In the genomic region with DNA sequence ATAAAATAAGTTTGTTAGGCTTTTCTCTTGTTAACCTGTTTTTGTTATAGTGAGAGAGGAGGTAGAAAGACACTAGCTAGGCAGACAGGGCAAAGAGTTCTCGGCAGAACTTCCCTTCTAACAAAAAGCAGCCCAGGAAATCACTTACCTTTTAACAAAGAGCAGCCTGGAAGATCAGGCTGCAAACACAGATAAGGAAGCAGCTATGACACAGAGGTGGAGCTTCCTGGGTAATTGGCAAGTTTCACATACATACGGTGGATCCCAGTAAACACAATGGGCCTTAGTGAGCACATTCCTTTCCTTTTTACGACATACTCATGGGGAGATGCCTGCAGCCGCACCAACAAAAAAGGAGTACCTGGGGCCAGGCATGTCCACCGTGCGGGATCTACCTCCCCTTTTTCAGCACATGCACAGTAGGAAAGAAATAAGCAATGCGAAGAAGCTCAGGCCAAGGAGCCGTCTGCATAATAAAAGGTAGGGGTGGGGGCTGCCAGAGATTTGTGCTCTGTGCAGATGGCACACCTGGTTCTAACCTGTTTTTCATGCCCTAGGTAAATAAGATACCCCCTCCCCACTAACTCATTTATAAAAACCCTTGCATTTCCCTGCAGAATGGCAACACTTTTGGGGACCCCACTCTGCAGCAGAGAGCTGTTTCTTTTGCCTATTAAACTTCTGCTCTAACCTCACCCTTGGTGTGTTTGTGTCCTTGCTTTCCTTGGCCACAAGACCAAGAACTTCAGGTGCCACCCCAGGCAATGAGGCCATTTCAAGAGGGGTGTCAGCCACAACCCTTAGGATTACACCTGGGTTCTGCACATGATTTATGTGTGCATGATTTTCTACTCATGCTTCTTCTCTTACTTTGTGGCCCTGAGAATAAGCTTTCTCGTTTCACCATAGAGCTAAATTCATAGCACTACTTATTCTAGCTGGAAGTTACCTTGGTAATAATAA, we compare ENCODE assay signal across 13 cellular contexts. TPM values are rescaled to one million over a fixed set of nuclear protein-coding genes. Genes with fewer than 3 reads are reported as not detected.
DNase-seq lines count a peak whose midpoint lies in the region; ATAC-seq, FAIRE-seq and TF ChIP-seq lines count a peak whose summit lies in the region.
"Had no signal": no experiment of that assay in that cellular context is flagged by ENCODE, and none has a peak within 500 bp of the region (broad histone marks: within the 10 kb centered on the region; RNA-seq: fewer than 3 reads in every experiment).

No MANE protein-coding gene starts in this region.

- H3K36me3 Mint-ChIP-seq in MCF 10A (ENCODE audit: insufficient read depth, unreplicated experiment), result peaks cover 6% of the 10 kb centered on the region

- H3K27ac Mint-ChIP-seq in MCF 10A (ENCODE audit: low read depth, unreplicated experiment), result peak overlapping the region; percentile 90
- H3K27ac Mint-ChIP-seq: activated T-helper 1 cell treated with anti-CD3 and anti-CD28 coated beads, Interleukin-12 subunit alpha, Interleukin-12 subunit beta, Interleukin-2, Interleukin-4 antibody, amounts not matched to agents 30 ng/mL and 10 ng/mL and 1 ng/mL, durations not matched to agents 14 hours and 24 hours and 36 hours had no signal

- DNase-seq in 8988T (peak; percentile 11), HuH-7.5 (ENCODE audit: low spot score) (peak; percentile 53), MCF 10A (ENCODE audit: unreplicated experiment) (peak; percentile 40), keratinocyte (ENCODE audit: low read depth, low spot score) (peak; percentile 79), GM03348 (ENCODE audit: low spot score) (no peak), posterior cingulate gyrus (no peak)
- DNase-seq: dorsolateral prefrontal cortex, NCI-H187 had no signal

- H3K27ac ChIP-seq in keratinocyte (ENCODE audit: control insufficient read depth, insufficient read depth, low read length) (peak overlapping the region; percentile 82), gastroesophageal sphincter (no peak overlapping the region)
- H3K27ac ChIP-seq: dorsolateral prefrontal cortex had no signal

- H2AFZ ChIP-seq in keratinocyte (ENCODE audit: control insufficient read depth, low read length), result peak overlapping the region; percentile 86

- POLR2A ChIA-PET in MCF 10A (lab: Yijun Ruan, JAX), result interaction anchor here (0.7 to 1.6 kb wide), 9 partner anchors 8 to 227 kb away, joined by 3 to 14 read pairs (median 4); a partner anchor contains a TSS

- 49 to 52% methylated on average over 3 to 9 of the region's 9 CpGs for WGBS in gastroesophageal sphincter (ENCODE audit: low coverage in 1 of 2), 2 donors

- intact Hi-C loops in MCF 10A (cut with micrococcal nuclease), result no loop called here
- intact Hi-C loops in posterior cingulate gyrus (cut with DNase I), result no loop called here

- BruUV-seq in MCF 10A (replicated peaks; lab: Mats Ljungman, UMichigan), result no TSS peak

- peak; percentile 99 for FAIRE-seq in keratinocyte (lab: Jason Lieb, UNC)
- FAIRE-seq: A204.1 had no signal

- TF ChIP-seq POLR2A in gastroesophageal sphincter (IDR thresholded peaks at IDR 0.05), result no peak

- H3K9me3 ChIP-seq in keratinocyte (ENCODE audit: control insufficient read depth, low read depth, low read length) (no peaks in the 10 kb centered on the region), gastroesophageal sphincter (no peaks in the 10 kb centered on the region)

- no peaks in the 10 kb centered on the region for H3K79me2 ChIP-seq in keratinocyte (ENCODE audit: control insufficient read depth, insufficient read depth, low read length)

- peak overlapping the region; percentile 62 for H3K9ac ChIP-seq in keratinocyte (ENCODE audit: control insufficient read depth, extremely low read depth, insufficient read depth, low read length)

- no peaks in the 10 kb centered on the region for H4K20me1 ChIP-seq in keratinocyte (ENCODE audit: control insufficient read depth, extremely low read depth, insufficient read depth, low read length)

- no peak for TF ChIP-seq EP300 in gastroesophageal sphincter (IDR thresholded peaks at IDR 0.05)

- no peaks in the 10 kb centered on the region for H3K9me1 ChIP-seq in keratinocyte (ENCODE audit: control insufficient read depth, extremely low read depth, insufficient read depth, low read length)

- dilution Hi-C loops in keratinocyte (cut with MboI; ENCODE audit: extremely low pct_ligation_motif_present, low sequenced_read_pairs), result no loop called here

- H3K36me3 ChIP-seq in keratinocyte (ENCODE audit: control insufficient read depth in 2 of 2, extremely low read depth in 1 of 2, insufficient read depth in 2 of 2, low read length in 2 of 2) (no peaks in the 10 kb centered on the region), gastroesophageal sphincter (no peaks in the 10 kb centered on the region)

- no peak for ATAC-seq in gastroesophageal sphincter
- ATAC-seq in HG02938 (IDR thresholded peaks at IDR 0.05; ENCODE audit: unreplicated experiment), result no peak

- no peaks in the 10 kb centered on the region for H3K27me3 ChIP-seq in keratinocyte (ENCODE audit: control insufficient read depth, extremely low read depth, insufficient read depth, low read length)
- peaks cover 10% of the 10 kb centered on the region for H3K27me3 ChIP-seq in gastroesophageal sphincter
- H3K27me3 ChIP-seq: dorsolateral prefrontal cortex had no signal

- H3K4me2 ChIP-seq in keratinocyte (ENCODE audit: control insufficient read depth, extremely low read depth, insufficient read depth, low read depth, low read length), result peak overlapping the region; percentile 91

- no peaks in the 10 kb centered on the region for H3K27me3 Mint-ChIP-seq in MCF 10A (ENCODE audit: insufficient read depth, unreplicated experiment)

- peaks cover 34% of the 10 kb centered on the region for H3K4me1 ChIP-seq in keratinocyte (ENCODE audit: control insufficient read depth, extremely low read depth, insufficient read depth, low read length)
- H3K4me1 ChIP-seq in gastroesophageal sphincter, result no peaks in the 10 kb centered on the region

- H3K4me3 ChIP-seq in keratinocyte (ENCODE audit: control insufficient read depth in 2 of 3, extremely low read depth in 1 of 3, insufficient read depth in 2 of 3, low read depth in 1 of 3, low read length in 3 of 3), result peak overlapping the region; percentile 15 to 69 (median 61)
- H3K4me3 ChIP-seq in gastroesophageal sphincter, result no peak overlapping the region
- H3K4me3 ChIP-seq: dorsolateral prefrontal cortex, lung had no signal

- H3K4me1 Mint-ChIP-seq in MCF 10A (ENCODE audit: insufficient read depth, unreplicated experiment), result peaks cover 14% of the 10 kb centered on the region

- TF ChIP-seq CTCF in MCF 10A (IDR thresholded peaks at IDR 0.05; ENCODE audit: unreplicated experiment) (no peak), keratinocyte (optimal IDR thresholded peaks at IDR 0.05 in 1 of 3, IDR thresholded peaks at IDR 0.05 in 1 of 3, conservative IDR thresholded peaks at IDR 0.05 in 1 of 3; ENCODE audit: extremely low read depth in 1 of 3, insufficient read depth in 2 of 3, low read length in 3 of 3) (no peak), gastroesophageal sphincter (IDR thresholded peaks at IDR 0.05) (no peak)

- no peaks in the 10 kb centered on the region for H3K9me3 Mint-ChIP-seq in MCF 10A (ENCODE audit: unreplicated experiment)
- H3K9me3 Mint-ChIP-seq: activated T-helper 1 cell treated with anti-CD3 and anti-CD28 coated beads, Interleukin-12 subunit alpha, Interleukin-12 subunit beta, Interleukin-2, Interleukin-4 antibody, amounts not matched to agents 30 ng/mL and 10 ng/mL and 1 ng/mL, durations not matched to agents 14 hours and 24 hours and 36 hours had no signal

- peak overlapping the region; percentile 55 for H3K4me3 Mint-ChIP-seq in MCF 10A (ENCODE audit: unreplicated experiment)
- H3K4me3 Mint-ChIP-seq: activated T-helper 1 cell treated with anti-CD3 and anti-CD28 coated beads, Interleukin-12 subunit alpha, Interleukin-12 subunit beta, Interleukin-2, Interleukin-4 antibody, amounts not matched to agents 30 ng/mL and 10 ng/mL and 1 ng/mL, durations not matched to agents 14 hours and 24 hours and 36 hours had no signal

- CTCF ChIA-PET in MCF 10A (lab: Yijun Ruan, JAX), result interaction anchor here (0.5 to 1.0 kb wide), 2 partner anchors 246 to 714 kb away, joined by 3 to 4 read pairs; no protein-coding TSS in a partner anchor

RNA-seq across cellular contexts. Expression of a gene that starts 26.5 kb away (rescaled TPM):
- total RNA-seq in MCF 10A (2022) (105 and 110 TPM in 2 replicates), gastroesophageal sphincter (100 to 1,000 TPM; 134 to 229 (median 190) TPM)
- polyA plus RNA-seq in keratinocyte, result 233 to 320 TPM (median 254 TPM) in 3 replicates
- 55.7 TPM for polyA plus RNA-seq in keratinocyte (2011; ENCODE audit: low read depth)
- polyA plus RNA-seq in keratinocyte (2011; cell fraction: cytosol; rRNA removed), result 180 and 295 TPM in 2 replicates
- polyA plus RNA-seq in keratinocyte (2011; cell fraction: nucleus; rRNA removed), result 202 and 234 TPM in 2 replicates
- polyA plus RNA-seq in keratinocyte (2012; ENCODE audit: low replicate concordance), result 105 and 135 TPM in 2 replicates
- 65.8 to 120 TPM (median 89.8 TPM) in 3 replicates for polyA minus RNA-seq in keratinocyte
- polyA minus RNA-seq in keratinocyte (2011; cell fraction: cytosol; rRNA and poly(A)+ RNA removed), result 70.8 TPM
- polyA minus RNA-seq in keratinocyte (2011; cell fraction: nucleus; rRNA and poly(A)+ RNA removed), result 35.0 and 55.6 TPM in 2 replicates

RNA-seq across cellular contexts. Expression of a gene that starts 27.0 kb away (rescaled TPM):
- total RNA-seq in MCF 10A (2022) (6.9 and 8.0 TPM in 2 replicates), gastroesophageal sphincter (10 to 100 TPM in 2 of 4 donors, 1 to 10 TPM in 2; 7.1 to 19.9 (median 9.6) TPM)
- polyA plus RNA-seq in keratinocyte, result 2.4 to 2.9 TPM (median 2.7 TPM) in 3 replicates
- polyA plus RNA-seq in keratinocyte (2011; ENCODE audit: low read depth), result 2.0 TPM
- 1.8 and 2.5 TPM in 2 replicates for polyA plus RNA-seq in keratinocyte (2011; cell fraction: cytosol; rRNA removed)
- polyA plus RNA-seq in keratinocyte (2011; cell fraction: nucleus; rRNA removed), result 3.8 and 5.5 TPM in 2 replicates
- 1.9 TPM in 2 replicates for polyA plus RNA-seq in keratinocyte (2012; ENCODE audit: low replicate concordance)
- polyA minus RNA-seq in keratinocyte, result 2.4 to 10.8 TPM (median 7.2 TPM) in 3 replicates
- 3.5 TPM for polyA minus RNA-seq in keratinocyte (2011; cell fraction: cytosol; rRNA and poly(A)+ RNA removed)
- 11.1 and 21.6 TPM in 2 replicates for polyA minus RNA-seq in keratinocyte (2011; cell fraction: nucleus; rRNA and poly(A)+ RNA removed)

Comparison
In these comparisons a context has a peak if more than half of its experiments do, and no peak if none do; other contexts are left out.
1. DNase-seq: peak in 8988T (single experiment), HuH-7.5 (single experiment), MCF 10A (single experiment) and keratinocyte (single experiment); none in GM03348 (single experiment) and posterior cingulate gyrus (0 of 10).
2. H3K4me3 ChIP-seq: peak in keratinocyte (3 of 3); none in gastroesophageal sphincter (0 of 2).